Comparison of ENCODE assay signal across 24 cellular contexts in the genomic region with DNA sequence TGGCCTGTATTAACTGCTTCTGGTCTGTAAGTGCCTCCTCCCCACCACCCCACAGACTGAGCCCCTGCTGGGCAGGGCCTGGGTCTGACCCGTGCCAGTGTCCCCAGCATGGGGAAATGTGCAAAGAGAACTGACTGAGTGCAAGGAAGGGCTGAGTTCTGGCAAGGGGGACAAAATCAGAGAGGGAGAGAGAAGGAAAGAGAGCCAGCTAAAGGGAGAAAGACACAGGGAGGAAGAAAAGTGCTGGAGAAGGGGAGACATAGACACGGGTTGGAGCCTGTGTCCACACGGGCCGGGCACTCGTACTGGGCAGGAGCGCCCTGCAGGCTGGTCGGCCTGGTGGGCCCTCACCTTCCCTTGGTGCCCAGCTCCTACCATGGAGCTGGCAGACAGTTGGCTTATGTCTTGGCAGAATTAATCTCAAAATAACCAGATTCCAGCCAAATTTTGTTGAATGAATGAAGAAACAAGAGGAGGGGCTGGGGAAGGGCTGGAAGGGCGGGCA. TPM values are rescaled to one million over a fixed set of nuclear protein-coding genes. Genes with fewer than 3 reads are reported as not detected.
A peak's percentile ranks its signal among the peaks of the same experiment; 100 is the strongest.
DNase-seq lines count a peak whose midpoint lies in the region; ATAC-seq, FAIRE-seq and TF ChIP-seq lines count a peak whose summit lies in the region.
"Had no signal": no experiment of that assay in that cellular context is flagged by ENCODE, and none has a peak within 500 bp of the region (broad histone marks: within the 10 kb centered on the region; RNA-seq: fewer than 3 reads in every experiment).

No MANE protein-coding gene starts in this region.

- H3K4me2 ChIP-seq in A549: no peak overlapping the region

- CTCF ChIA-PET in A549 (lab: Yijun Ruan, JAX): interaction anchor here (1.4 to 5.7 kb wide), 2 partner anchors 32 to 102 kb away, joined by 5 to 28 read pairs; no protein-coding TSS in a partner anchor
- CTCF ChIA-PET in activated CD8-positive, alpha-beta T cell treated with anti-CD3 and anti-CD28 coated beads, Interleukin-2, amount 10 ng/mL, durations not matched to agents 7 days and 5 days (lab: Charles Lee): interaction anchor here (0.8 to 5.8 kb wide), 5 partner anchors 23 to 69 kb away, joined by 3 to 39 read pairs (median 6); partner anchors contain the start of gene SIGLEC10

- TF ChIP-seq EP300 in A549 (IDR thresholded peaks at IDR 0.05): no peak

- H3K27me3 ChIP-seq in CD4-positive, CD25-positive, alpha-beta regulatory T cell (ENCODE audit: control insufficient read depth, insufficient read depth, low read length): no peaks in the 10 kb centered on the region
- H3K27me3 ChIP-seq: body of pancreas, foreskin keratinocyte, SJCRH30, testis had no signal

- H3K27me3 Mint-ChIP-seq in CD4-positive, CD25-positive, alpha-beta regulatory T cell: no peaks in the 10 kb centered on the region
- H3K27me3 Mint-ChIP-seq in activated CD8-positive, alpha-beta T cell treated with anti-CD3 and anti-CD28 coated beads, Interleukin-2, amount 10 ng/mL, durations not matched to agents 7 days and 5 days (ENCODE audit: low read depth): no peaks in the 10 kb centered on the region
- no peaks in the 10 kb centered on the region for H3K27me3 Mint-ChIP-seq in natural killer cell (ENCODE audit: low read depth in 2 of 2)

- peaks cover 7% of the 10 kb centered on the region for H3K4me1 ChIP-seq in A549
- H3K4me1 ChIP-seq in CD4-positive, CD25-positive, alpha-beta regulatory T cell (ENCODE audit: control insufficient read depth, insufficient read depth, low read length, poor library complexity, severe bottlenecking): peaks cover 44% of the 10 kb centered on the region
- H3K4me1 ChIP-seq: foreskin keratinocyte, testis had no signal

- H3K4me1 Mint-ChIP-seq in CD4-positive, CD25-positive, alpha-beta regulatory T cell: peaks cover 0 to 72% (median 32%) of the 10 kb centered on the region in 4 donors
- peaks cover 85% of the 10 kb centered on the region for H3K4me1 Mint-ChIP-seq in activated CD8-positive, alpha-beta T cell treated with anti-CD3 and anti-CD28 coated beads, Interleukin-2, amount 10 ng/mL, durations not matched to agents 7 days and 5 days (ENCODE audit: low read depth)
- peaks cover 66 to 85% of the 10 kb centered on the region in 2 donors for H3K4me1 Mint-ChIP-seq in natural killer cell

- H3K9me3 ChIP-seq in A549: no peaks in the 10 kb centered on the region
- no peaks in the 10 kb centered on the region for H3K9me3 ChIP-seq in CD4-positive, CD25-positive, alpha-beta regulatory T cell (ENCODE audit: control insufficient read depth in 2 of 2, low read length in 2 of 2)
- H3K9me3 ChIP-seq: body of pancreas, mucosa of descending colon, SJCRH30, testis had no signal

- peak overlapping the region in 2 of 3 donors; percentile 85 to 86 for H3K27ac Mint-ChIP-seq in CD4-positive, CD25-positive, alpha-beta regulatory T cell
- H3K27ac Mint-ChIP-seq in activated CD8-positive, alpha-beta T cell treated with anti-CD3 and anti-CD28 coated beads, Interleukin-2, amount 10 ng/mL, durations not matched to agents 7 days and 5 days: peak overlapping the region; percentile 100
- peak overlapping the region; percentile 88 to 94 for H3K27ac Mint-ChIP-seq in natural killer cell

- 0 out of 2 replicates have a peak, but pooled peaks have one; percentile 16 for TF ChIP-seq POLR2A in A549 (IDR thresholded peaks at IDR 0.05; ENCODE audit: low read length)

- no peak for ATAC-seq in A549
- no peak for ATAC-seq in CD4-positive, CD25-positive, alpha-beta regulatory T cell (ENCODE audit: low read depth in 2 of 2)
- no peak for ATAC-seq in activated CD8-positive, alpha-beta T cell treated with anti-CD3 and anti-CD28 coated beads, Interleukin-2, amount 10 ng/mL, durations not matched to agents 7 days and 5 days
- ATAC-seq in natural killer cell: no peak
- ATAC-seq in GM21367 (IDR thresholded peaks at IDR 0.05; ENCODE audit: unreplicated experiment): no peak
- ATAC-seq: body of pancreas, foreskin keratinocyte, left lobe of liver, mucosa of descending colon, PC-3 had no signal

- no peaks in the 10 kb centered on the region for H3K36me3 ChIP-seq in CD4-positive, CD25-positive, alpha-beta regulatory T cell (ENCODE audit: control insufficient read depth, insufficient read depth, low read length)
- H3K36me3 ChIP-seq: SJCRH30 had no signal

- DNase-seq in A549 (ENCODE audit: low read depth in 1 of 2, low spot score in 1 of 2): no peak
- DNase-seq in CD4-positive, CD25-positive, alpha-beta regulatory T cell: no peak
- DNase-seq in activated CD8-positive, alpha-beta T cell treated with anti-CD3 and anti-CD28 coated beads, Interleukin-2, amount 10 ng/mL, durations not matched to agents 7 days and 5 days: no peak
- no peak for DNase-seq in natural killer cell
- no peak for DNase-seq in OCI-M1 (lab: John Stamatoyannopoulos, UW)
- DNase-seq in foreskin melanocyte: no peak
- DNase-seq: activated effector memory CD4-positive, alpha-beta T cell treated with anti-CD3 and anti-CD28 coated beads, Interleukin-2, amount 50 U/mL, for 16 hours; AML-193; body of pancreas; cortex of kidney; DMS 273 treated with DMSO at 0.1 percent for 48 hours; foreskin keratinocyte; KG1; NCI-H1105; NCI-H526 treated with DMSO at 0.1 percent for 48 hours; PC-3; SJCRH30; stimulated activated CD4-positive, alpha-beta T cell treated with anti-CD3 and anti-CD28 coated beads, Interleukin-2, amount 100 ng/mL, for 48 hours; testis had no signal

- no peak overlapping the region for H3K4me3 ChIP-seq in A549
- H3K4me3 ChIP-seq in CD4-positive, CD25-positive, alpha-beta regulatory T cell (ENCODE audit: low read depth, low read length): no peak overlapping the region
- H3K4me3 ChIP-seq: body of pancreas, mucosa of descending colon, SJCRH30, testis had no signal

- TF ChIP-seq CTCF in A549 (IDR thresholded peaks at IDR 0.05) (no peak), natural killer cell (IDR thresholded peaks at IDR 0.05) (no peak)

- H3K4me3 Mint-ChIP-seq in CD4-positive, CD25-positive, alpha-beta regulatory T cell: peak overlapping the region in 2 of 4 donors; percentile 17 to 79
- H3K4me3 Mint-ChIP-seq in activated CD8-positive, alpha-beta T cell treated with anti-CD3 and anti-CD28 coated beads, Interleukin-2, amount 10 ng/mL, durations not matched to agents 7 days and 5 days: peak overlapping the region; percentile 96
- peak overlapping the region; percentile 98 for H3K4me3 Mint-ChIP-seq in natural killer cell

- POLR2A ChIA-PET in A549 (lab: Yijun Ruan, JAX): interaction anchor here (1.0 kb wide), 1 partner anchor 32 kb away, joined by 5 read pairs; no protein-coding TSS in a partner anchor
- POLR2A ChIA-PET in activated CD8-positive, alpha-beta T cell treated with anti-CD3 and anti-CD28 coated beads, Interleukin-2, amount 10 ng/mL, durations not matched to agents 7 days and 5 days (lab: Charles Lee): interaction anchor here (1.7 to 5.6 kb wide), 4 partner anchors 9 to 30 kb away, joined by 5 to 68 read pairs (median 8); partner anchors contain the start of gene VSIG10L

- intact Hi-C loops in natural killer cell (cut with micrococcal nuclease): no loop called here

- no peak overlapping the region for H3K27ac ChIP-seq in A549
- H3K27ac ChIP-seq in CD4-positive, CD25-positive, alpha-beta regulatory T cell (ENCODE audit: insufficient read depth, low read length, poor library complexity, severe bottlenecking): no peak overlapping the region
- H3K27ac ChIP-seq: body of pancreas, foreskin keratinocyte, parathyroid adenoma, SJCRH30, testis had no signal

- FAIRE-seq in A549 (lab: Jason Lieb, UNC): no peak
- FAIRE-seq: H1 had no signal

- 82% methylated on average over 8 of the region's 8 CpGs for WGBS in A549 (ENCODE audit: missing lambda C conversion rate)

- no peaks in the 10 kb centered on the region for H3K36me3 Mint-ChIP-seq in CD4-positive, CD25-positive, alpha-beta regulatory T cell
- H3K36me3 Mint-ChIP-seq in activated CD8-positive, alpha-beta T cell treated with anti-CD3 and anti-CD28 coated beads, Interleukin-2, amount 10 ng/mL, durations not matched to agents 7 days and 5 days (ENCODE audit: low read depth): peaks cover 53% of the 10 kb centered on the region
- peaks cover 18% of the 10 kb centered on the region for H3K36me3 Mint-ChIP-seq in natural killer cell

- no peaks in the 10 kb centered on the region for H3K9me3 Mint-ChIP-seq in CD4-positive, CD25-positive, alpha-beta regulatory T cell
- no peaks in the 10 kb centered on the region for H3K9me3 Mint-ChIP-seq in activated CD8-positive, alpha-beta T cell treated with anti-CD3 and anti-CD28 coated beads, Interleukin-2, amount 10 ng/mL, durations not matched to agents 7 days and 5 days (ENCODE audit: insufficient read depth)
- H3K9me3 Mint-ChIP-seq in natural killer cell: no peaks in the 10 kb centered on the region

- no peak for TF ChIP-seq RAD21 in A549 (conservative IDR thresholded peaks at IDR 0.05 in 1 of 2, IDR thresholded peaks at IDR 0.05 in 1 of 2)

RNA-seq across cellular contexts. Expression of gene NKG7, which starts 1.2 kb away (rescaled TPM):
- polyA plus RNA-seq in A549 (2011; rRNA removed) (not detected in 2 replicates), A549 (2017; fragmentation: RNase III; extraction: RNeasy Plus Mini Kit Qiagen cat#74134 plus additional on column Dnase treatment) (not detected in 3 replicates)
- polyA plus RNA-seq in A549 (2012; cell fraction: cytosol; rRNA removed): not detected in 2 replicates
- polyA plus RNA-seq in A549 (2012; cell fraction: nucleus; rRNA removed): not detected in 2 replicates
- not detected in 2 replicates for polyA minus RNA-seq in A549 (2011; rRNA and poly(A)+ RNA removed)
- 1.8 TPM for total RNA-seq in CD4-positive, CD25-positive, alpha-beta regulatory T cell
- polyA plus RNA-seq in CD4-positive, CD25-positive, alpha-beta regulatory T cell: 10 to 100 TPM in 1 of 4 donors, 1 to 10 TPM in 3; 2.7 to 12.2 (median 4.5) TPM
- total RNA-seq in activated CD8-positive, alpha-beta T cell treated with anti-CD3 and anti-CD28 coated beads, Interleukin-2, amount 10 ng/mL, durations not matched to agents 7 days and 5 days: 100 to 1,000 TPM; 401 to 410 TPM
- 1,000 to 10,000 TPM; 2,907 to 3,894 (median 3,151) TPM for total RNA-seq in natural killer cell
- total RNA-seq: body of pancreas, foreskin keratinocyte, H1, PC-3, SJCRH30 had no signal
- polyA plus RNA-seq: foreskin keratinocyte, H1 had no signal

RNA-seq across cellular contexts. Expression of gene CLDND2, which starts 2.4 kb away (rescaled TPM):
- polyA plus RNA-seq in A549 (2011; rRNA removed) (1.1 and 1.7 TPM in 2 replicates), A549 (2017; fragmentation: RNase III; extraction: RNeasy Plus Mini Kit Qiagen cat#74134 plus additional on column Dnase treatment) (1.7 to 3.0 TPM (median 2.8 TPM) in 3 replicates)
- 0.75 and 0.91 TPM in 2 replicates for polyA plus RNA-seq in A549 (2012; cell fraction: cytosol; rRNA removed)
- polyA plus RNA-seq in A549 (2012; cell fraction: nucleus; rRNA removed): 0.36 and 0.48 TPM in 2 replicates
- not detected in 2 replicates for polyA minus RNA-seq in A549 (2011; rRNA and poly(A)+ RNA removed)
- total RNA-seq in CD4-positive, CD25-positive, alpha-beta regulatory T cell: not detected
- polyA plus RNA-seq in CD4-positive, CD25-positive, alpha-beta regulatory T cell: under 1 TPM in 1 of 4 donors, not detected in 3; 0.41 TPM
- total RNA-seq in activated CD8-positive, alpha-beta T cell treated with anti-CD3 and anti-CD28 coated beads, Interleukin-2, amount 10 ng/mL, durations not matched to agents 7 days and 5 days: 1 to 10 TPM; 8.5 to 10.0 TPM
- total RNA-seq in natural killer cell: 10 to 100 TPM; 72.8 to 83.2 (median 75.3) TPM
- total RNA-seq: body of pancreas, left lobe of liver, SJCRH30 had no signal

RNA-seq across cellular contexts. Expression of gene ETFB, which starts 5.0 kb away (rescaled TPM):
- polyA plus RNA-seq in A549 (2011; rRNA removed) (112 and 149 TPM in 2 replicates), A549 (2017; fragmentation: RNase III; extraction: RNeasy Plus Mini Kit Qiagen cat#74134 plus additional on column Dnase treatment) (262 to 270 TPM (median 267 TPM) in 3 replicates)
- 383 and 541 TPM in 2 replicates for polyA plus RNA-seq in A549 (2012; cell fraction: cytosol; rRNA removed)
- 250 and 291 TPM in 2 replicates for polyA plus RNA-seq in A549 (2012; cell fraction: nucleus; rRNA removed)
- polyA minus RNA-seq in A549 (2011; rRNA and poly(A)+ RNA removed): 78.4 and 147 TPM in 2 replicates
- 41.7 TPM for total RNA-seq in CD4-positive, CD25-positive, alpha-beta regulatory T cell
- polyA plus RNA-seq in CD4-positive, CD25-positive, alpha-beta regulatory T cell: 100 to 1,000 TPM in 1 of 4 donors, 10 to 100 TPM in 3; 68.8 to 113 (median 79.5) TPM
- total RNA-seq in activated CD8-positive, alpha-beta T cell treated with anti-CD3 and anti-CD28 coated beads, Interleukin-2, amount 10 ng/mL, durations not matched to agents 7 days and 5 days: 100 to 1,000 TPM; 137 to 141 TPM
- 10 to 100 TPM; 44.9 to 60.1 (median 55.0) TPM for total RNA-seq in natural killer cell

RNA-seq across cellular contexts. Expression of gene LIM2, which starts 16.5 kb away (rescaled TPM):
- polyA plus RNA-seq in A549 (2011; rRNA removed) (not detected in 2 replicates), A549 (2017; fragmentation: RNase III; extraction: RNeasy Plus Mini Kit Qiagen cat#74134 plus additional on column Dnase treatment) (not detected in 3 replicates)
- not detected in 2 replicates for polyA plus RNA-seq in A549 (2012; cell fraction: cytosol; rRNA removed)
- not detected in 2 replicates for polyA plus RNA-seq in A549 (2012; cell fraction: nucleus; rRNA removed)
- polyA minus RNA-seq in A549 (2011; rRNA and poly(A)+ RNA removed): not detected in 2 replicates
- not detected for total RNA-seq in CD4-positive, CD25-positive, alpha-beta regulatory T cell
- polyA plus RNA-seq in CD4-positive, CD25-positive, alpha-beta regulatory T cell: not detected
- not detected for total RNA-seq in activated CD8-positive, alpha-beta T cell treated with anti-CD3 and anti-CD28 coated beads, Interleukin-2, amount 10 ng/mL, durations not matched to agents 7 days and 5 days
- total RNA-seq in natural killer cell: 10 to 100 TPM in 1 of 3 donors, 1 to 10 TPM in 2; 5.9 to 10.3 (median 8.5) TPM
- total RNA-seq: body of pancreas, foreskin keratinocyte, H1, left lobe of liver, mucosa of descending colon, PC-3, SJCRH30 had no signal
- polyA plus RNA-seq: foreskin keratinocyte, H1 had no signal

RNA-seq across cellular contexts. Expression of gene C19orf84, which starts 19.2 kb away (rescaled TPM):
- polyA plus RNA-seq in A549 (2011; rRNA removed) (not detected in 2 replicates), A549 (2017; fragmentation: RNase III; extraction: RNeasy Plus Mini Kit Qiagen cat#74134 plus additional on column Dnase treatment) (not detected in 3 replicates)
- not detected in 2 replicates for polyA plus RNA-seq in A549 (2012; cell fraction: cytosol; rRNA removed)
- polyA plus RNA-seq in A549 (2012; cell fraction: nucleus; rRNA removed): not detected in 2 replicates
- polyA minus RNA-seq in A549 (2011; rRNA and poly(A)+ RNA removed): not detected in 2 replicates
- not detected for total RNA-seq in CD4-positive, CD25-positive, alpha-beta regulatory T cell
- not detected for polyA plus RNA-seq in CD4-positive, CD25-positive, alpha-beta regulatory T cell
- total RNA-seq in activated CD8-positive, alpha-beta T cell treated with anti-CD3 and anti-CD28 coated beads, Interleukin-2, amount 10 ng/mL, durations not matched to agents 7 days and 5 days: not detected
- total RNA-seq in natural killer cell: 1 to 10 TPM; 1.4 to 3.6 (median 1.7) TPM
- total RNA-seq: body of pancreas, foreskin keratinocyte, left lobe of liver, mucosa of descending colon, PC-3, SJCRH30 had no signal
- polyA plus RNA-seq: foreskin keratinocyte had no signal

Comparison
In these comparisons a context has a peak if more than half of its experiments do, and no peak if none do; other contexts are left out.
1. RNA of gene NKG7, which starts 1.2 kb away (total RNA-seq): 2,907 to 3,894 TPM in natural killer cell and 401 to 410 TPM in activated CD8-positive, alpha-beta T cell treated with anti-CD3 and anti-CD28 coated beads, Interleukin-2, amount 10 ng/mL, durations not matched to agents 7 days and 5 days; 1.8 TPM in CD4-positive, CD25-positive, alpha-beta regulatory T cell (single experiment); every median in the first group is over 100 times any median in the second.
2. Peak in every context shown above with its lines, with median percentiles within 50 percentile points of each other: H3K27ac Mint-ChIP-seq.